1 cellular context compared by ENCODE assay signal in genomic region chr14:68608235-68608962, GRCh38.
TF ChIP-seq lines count a peak whose summit lies in the region.

No MANE protein-coding gene starts in this region.

TF ChIP-seq in GM23338, 12 proteins besides CTCF, POLR2A, EP300 and RAD21 (continued from another document):
- TF ChIP-seq REST (IDR thresholded peaks at IDR 0.05; ENCODE audit: unreplicated experiment) (no peak), CREB1 (CRISPR knock-in tag; IDR thresholded peaks at IDR 0.05; ENCODE audit: low read depth) (no peak), EZH2 (IDR thresholded peaks at IDR 0.05; ENCODE audit: low read depth, unreplicated experiment) (no peak), JUNB (IDR thresholded peaks at IDR 0.05; ENCODE audit: unreplicated experiment) (no peak), ETS1 (IDR thresholded peaks at IDR 0.05) (no peak)
TF ChIP-seq in GM23338: peak in this region for 0.
